8 cellular contexts compared by ENCODE assay signal in the genomic region with DNA sequence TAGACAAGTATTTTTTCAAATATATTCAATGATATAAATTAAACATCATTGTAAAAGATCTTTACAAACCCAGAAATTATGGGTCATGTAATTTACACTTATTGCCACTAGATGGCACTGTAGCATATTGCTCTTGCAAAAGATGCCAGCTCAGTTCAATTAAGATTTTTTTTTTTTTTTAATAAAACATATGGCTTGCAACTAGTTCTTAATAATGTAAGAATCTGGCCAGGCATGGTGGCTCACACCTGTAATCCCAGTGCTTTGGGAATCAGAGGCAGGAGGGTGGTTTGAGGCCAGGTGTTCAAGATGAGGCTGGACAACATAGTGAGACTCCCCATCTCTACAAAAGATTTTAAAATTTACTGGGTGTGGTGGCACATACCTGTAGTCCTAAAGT. TPM values are rescaled to one million over a fixed set of nuclear protein-coding genes. Genes with fewer than 3 reads are reported as not detected.
DNase-seq lines count a peak whose midpoint lies in the region; ATAC-seq, FAIRE-seq and TF ChIP-seq lines count a peak whose summit lies in the region.

No MANE protein-coding gene starts in this region.

- ATAC-seq in GM12878 (peak; percentile 29; the same call in 2 of the 3 replicates), right lobe of liver (peak; percentile 47 to 71 (median 62)), omental fat pad (ENCODE audit: low FRiP score) (no peak)

- TF ChIP-seq POLR2A in GM12878 (IDR thresholded peaks at IDR 0.05; ENCODE audit: low read depth, low read length) (no peak), right lobe of liver (IDR thresholded peaks at IDR 0.05) (no peak)

- H3K79me2 ChIP-seq in GM12878 (ENCODE audit: control insufficient read depth, insufficient read depth, low read length), result no peaks in the 10 kb centered on the region

- DNase-seq in NOMO-1 treated with DMSO at 0.1 percent for 48 hours (lab: John Stamatoyannopoulos, UW; ENCODE audit: unreplicated experiment) (peak; percentile 43), NOMO-1 treated with dmso at 0.1 percent for 144 hours (lab: John Stamatoyannopoulos, UW; ENCODE audit: unreplicated experiment) (no peak), NCI-H1694 (lab: John Stamatoyannopoulos, UW) (peak; percentile 55), GM12878 (ENCODE audit: low read depth, low spot score) (no peak), right lobe of liver (no peak), HPDE6-E6E7 (ENCODE audit: extremely low spot score) (no peak), omental fat pad (ENCODE audit: low spot score) (no peak)
- DNase-seq in stimulated activated CD4-positive, alpha-beta T cell treated with anti-CD3 and anti-CD28 coated beads, Interleukin-2, amount 100 ng/mL, for 24 hours, result no peak

- H3K4me3 ChIP-seq in GM12878 (no peak overlapping the region), right lobe of liver (no peak overlapping the region)

- no peaks in the 10 kb centered on the region for H4K20me1 ChIP-seq in GM12878 (ENCODE audit: control insufficient read depth, insufficient read depth)

- H2AFZ ChIP-seq in GM12878 (ENCODE audit: control insufficient read depth, low read depth, low read length), result no peak overlapping the region

- RAD21 ChIA-PET in GM12878 (lab: Charles Lee; ENCODE audit: unreplicated experiment), result interaction anchor here (0.6 to 4.8 kb wide), 8 partner anchors 12 to 1050 kb away, joined by 3 to 47 read pairs (median 5); no protein-coding TSS in a partner anchor

- POLR2A ChIA-PET in GM12878 (lab: Charles Lee), result no interaction called here

- no peak overlapping the region for H3K9ac ChIP-seq in GM12878 (ENCODE audit: control insufficient read depth, insufficient read depth, low read length)

- no peak overlapping the region for H3K27ac ChIP-seq in GM12878 (ENCODE audit: control insufficient read depth, insufficient read depth)
- no peak overlapping the region for H3K27ac ChIP-seq in right lobe of liver

- H3K4me1 ChIP-seq in GM12878 (ENCODE audit: control insufficient read depth, insufficient read depth, low read length) (peaks cover 4% of the 10 kb centered on the region), right lobe of liver (no peaks in the 10 kb centered on the region)

- SMC1A ChIA-PET in GM12878 (lab: Charles Lee; ENCODE audit: uncharacterized antibody, unreplicated experiment), result interaction anchor here (0.6 to 3.1 kb wide), 15 partner anchors 9 to 442 kb away, joined by 3 to 46 read pairs (median 3); partner anchors contain the start of gene DESI2

- no peak overlapping the region for H3K4me2 ChIP-seq in GM12878 (ENCODE audit: control insufficient read depth, insufficient read depth)

- H3K36me3 ChIP-seq in GM12878 (ENCODE audit: control insufficient read depth in 2 of 2, insufficient read depth in 2 of 2, low read length in 1 of 2) (no peaks in the 10 kb centered on the region), right lobe of liver (no peaks in the 10 kb centered on the region)

- peak; percentile 84 for TF ChIP-seq RAD21 in GM12878 (IDR thresholded peaks at IDR 0.05; ENCODE audit: insufficient read depth, low read depth, low read length)

- no peaks in the 10 kb centered on the region for H3K9me3 ChIP-seq in GM12878 (replicated peaks; ENCODE audit: control insufficient read depth, insufficient read depth, low read length)
- H3K9me3 ChIP-seq in right lobe of liver, result no peaks in the 10 kb centered on the region

- in situ Hi-C loops in GM12878 (cut with MboI), result loop anchor here (5.0 kb wide), 1 partner anchor 194 kb away; no protein-coding TSS in a partner anchor

- CTCF ChIA-PET in GM12878 (lab: Yijun Ruan, JAX), result interaction anchor here (0.6 to 4.8 kb wide), 32 partner anchors 9 to 457 kb away, joined by 3 to 169 read pairs (median 4); no protein-coding TSS in a partner anchor

- no peak for TF ChIP-seq EP300 in GM12878 (IDR thresholded peaks at IDR 0.05; ENCODE audit: borderline replicate concordance in 1 of 2, control insufficient read depth in 1 of 2, low read depth in 2 of 2, low read length in 2 of 2)

- intact Hi-C loops in GM12878 (cut with micrococcal nuclease; ENCODE audit: unreplicated experiment), result loop anchor here (1.0 to 2.0 kb wide), 2 partner anchors 194 to 439 kb away; no protein-coding TSS in a partner anchor
- intact Hi-C loops in right lobe of liver (cut with DNase I), result loop anchor here in 1 of 2 donors (5.0 kb wide), 1 partner anchor 194 kb away; no protein-coding TSS in a partner anchor

- H3K27me3 ChIP-seq in GM12878 (replicated peaks in 1 of 2; ENCODE audit: control insufficient read depth in 2 of 2, insufficient read depth in 2 of 2, low read length in 1 of 2) (peaks cover 2% of the 10 kb centered on the region in 2 experiments; a peak in 1 of 4 replicates), right lobe of liver (no peaks in the 10 kb centered on the region)

- no peak for FAIRE-seq in GM12878 (lab: Jason Lieb, UNC)

- TF ChIP-seq CTCF in GM12878 (IDR thresholded peaks at IDR 0.05 in 2 of 3, conservative IDR thresholded peaks at IDR 0.05 in 1 of 3; ENCODE audit: control insufficient read depth in 2 of 3, extremely low read depth in 1 of 3, insufficient read depth in 1 of 3, low read depth in 3 of 3, low read length in 3 of 3), result peak; percentile 48 to 72 (median 62)
- peak; percentile 79 to 91 (median 84) for TF ChIP-seq CTCF in right lobe of liver (IDR thresholded peaks at IDR 0.05)
- peak in 1 of 3 donors; percentile 5 for TF ChIP-seq CTCF in omental fat pad (IDR thresholded peaks at IDR 0.05)

- no TSS peak for BruUV-seq in GM12878 (replicated peaks; lab: Mats Ljungman, UMichigan)

TF ChIP-seq in GM12878, 131 proteins besides CTCF, POLR2A, EP300 and RAD21:
- TF ChIP-seq SRF (IDR thresholded peaks at IDR 0.05; ENCODE audit: low read depth in 2 of 2, low read length in 2 of 2), result no peak
- TF ChIP-seq SMC3 (IDR thresholded peaks at IDR 0.05; ENCODE audit: borderline replicate concordance, low read length), result peak; percentile 71; the same call in 1 of the 2 replicates
- TF ChIP-seq ZNF384 (IDR thresholded peaks at IDR 0.05; ENCODE audit: borderline replicate concordance, low read depth, low read length), result peak; percentile 78
- TF ChIP-seq STAT1 (conservative IDR thresholded peaks at IDR 0.05), result no peak

RNA-seq across cellular contexts. Expression of gene DESI2, which starts 49.4 kb away (rescaled TPM):
- total RNA-seq in GM12878 (2013; cell fraction: nucleolus; rRNA removed), result 9.6 and 9.8 TPM in 2 replicates
- total RNA-seq in GM12878 (2014; rRNA removed) (19.8 and 21.5 TPM in 2 replicates), GM12878 (2014; rRNA removed; fragmentation: Illumina TruSeq; extraction: Trizol) (17.1 and 18.9 TPM in 2 replicates), GM12878 (2021) (15.0 and 15.8 TPM in 2 replicates), right lobe of liver (10 to 100 TPM in 3 of 6 experiments, 1 to 10 TPM in 3; 7.0 to 14.2 (median 9.9) TPM), omental fat pad (10 to 100 TPM; 33.4 to 47.6 (median 35.4) TPM)
- 6.4 TPM for polyA plus RNA-seq in GM12878 (2011; ENCODE audit: low read depth)
- polyA plus RNA-seq in GM12878 (2011; rRNA removed) (21.1 and 30.5 TPM in 2 replicates), GM12878 (2014; fragmentation: Illumina TruSeq; extraction: Trizol) (13.7 and 17.5 TPM in 2 replicates), GM12878 (2014; fragmentation: Nextera tagmentation; extraction: Ambion mirVana) (1 to 10 TPM; 6.2 to 7.0 TPM), GM12878 (2014; rRNA removed) (9.2 and 10.1 TPM in 2 replicates), GM12878 (2016; fragmentation: Nextera tagmentation; extraction: Ambion mirVana) (10 to 100 TPM; 19.3 to 21.5 TPM)
- polyA plus RNA-seq in GM12878 (2011; cell fraction: cytosol; rRNA removed), result 10.6 and 12.0 TPM in 2 replicates
- 10.4 and 11.5 TPM in 2 replicates for polyA plus RNA-seq in GM12878 (2011; cell fraction: nucleus; rRNA removed)
- polyA plus RNA-seq in GM12878 (2012), result 7.8 and 9.1 TPM in 2 replicates
- polyA minus RNA-seq in GM12878 (2011; rRNA and poly(A)+ RNA removed), result 18.9 and 21.7 TPM in 2 replicates
- 9.0 and 10.3 TPM in 2 replicates for polyA minus RNA-seq in GM12878 (2011; cell fraction: cytosol; rRNA and poly(A)+ RNA removed)
- 13.4 and 17.9 TPM in 2 replicates for polyA minus RNA-seq in GM12878 (2011; cell fraction: nucleus; rRNA and poly(A)+ RNA removed)

Comparison
In these comparisons a context has a peak if more than half of its experiments do, and no peak if none do; other contexts are left out.
1. DNase-seq: peak in NOMO-1 treated with DMSO at 0.1 percent for 48 hours (single experiment) and NCI-H1694 (single experiment); none in NOMO-1 treated with dmso at 0.1 percent for 144 hours (single experiment), GM12878 (single experiment), right lobe of liver (0 of 3), HPDE6-E6E7 (single experiment), stimulated activated CD4-positive, alpha-beta T cell treated with anti-CD3 and anti-CD28 coated beads, Interleukin-2, amount 100 ng/mL, for 24 hours (0 of 2) and omental fat pad (single experiment).